ENCODE assay signal across 7 cellular contexts in genomic region chr2:94924999-94925398, GRCh38. TPM values are rescaled to one million over a fixed set of nuclear protein-coding genes. Genes with fewer than 3 reads are reported as not detected.
"Had no signal": no experiment of that assay in that cellular context is flagged by ENCODE, and none has a peak within 500 bp of the region (broad histone marks: within the 10 kb centered on the region; RNA-seq: fewer than 3 reads in every experiment).

No MANE protein-coding gene starts in this region.

RNA-seq across cellular contexts. Expression of gene TEKT4, which starts 53.8 kb away (rescaled TPM):
- total RNA-seq: M059J, NCI-H460, PC-3, Peyer's patch, Right ventricle myocardium superior, SJSA1, T-cell had no signal
